In genomic region chr2:105888625-105889024, GRCh38 we compare ENCODE assay signal across 1 cellular context.
TF ChIP-seq lines count a peak whose summit lies in the region.

No MANE protein-coding gene starts in this region.

TF ChIP-seq in WTC11, 78 proteins besides CTCF, POLR2A, EP300 and RAD21 (continued from another document):
- TF ChIP-seq ATF6 (CRISPR knock-in tag; IDR thresholded peaks at IDR 0.05): no peak
- no peak for TF ChIP-seq SMAD3 (CRISPR knock-in tag; IDR thresholded peaks at IDR 0.05; ENCODE audit: borderline replicate concordance)
- TF ChIP-seq ATF1 (CRISPR knock-in tag; IDR thresholded peaks at IDR 0.05): no peak
- no peak for TF ChIP-seq E2F4 (CRISPR knock-in tag; IDR thresholded peaks at IDR 0.05; ENCODE audit: borderline replicate concordance, low read depth)
- no peak for TF ChIP-seq ESRRA (CRISPR knock-in tag; IDR thresholded peaks at IDR 0.05; ENCODE audit: borderline replicate concordance)
- no peak for TF ChIP-seq ZSCAN18 (CRISPR knock-in tag; IDR thresholded peaks at IDR 0.05)
- no peak for TF ChIP-seq ZBTB21 (CRISPR knock-in tag; IDR thresholded peaks at IDR 0.05; ENCODE audit: borderline replicate concordance)
- no peak for TF ChIP-seq TEAD4 (CRISPR knock-in tag; IDR thresholded peaks at IDR 0.05)
- TF ChIP-seq GABPB1 (CRISPR knock-in tag; IDR thresholded peaks at IDR 0.05): no peak
- TF ChIP-seq FOXJ3 (CRISPR knock-in tag; IDR thresholded peaks at IDR 0.05; ENCODE audit: borderline replicate concordance): no peak
- no peak for TF ChIP-seq FOXK1 (CRISPR knock-in tag; IDR thresholded peaks at IDR 0.05)
- TF ChIP-seq NFATC4 (CRISPR knock-in tag; IDR thresholded peaks at IDR 0.05): no peak
